In the genomic region with DNA sequence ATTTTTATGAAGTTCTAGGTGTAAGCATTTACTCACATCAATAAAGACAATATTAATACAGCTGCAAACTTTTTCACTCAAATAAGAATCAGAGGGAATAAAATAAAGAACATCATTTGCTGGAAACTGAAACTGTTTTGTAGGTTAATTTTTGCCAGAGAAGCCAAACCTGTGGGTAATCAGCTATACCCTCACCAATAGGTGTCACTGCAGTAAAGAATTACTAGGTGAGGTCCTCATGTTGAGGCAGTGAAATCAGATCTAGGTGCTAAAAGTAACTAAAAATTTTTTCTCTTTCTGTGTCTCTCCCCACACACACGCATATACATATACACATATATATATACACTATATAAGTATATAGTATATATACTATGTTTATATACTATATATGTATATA, we compare ENCODE assay signal across 9 cellular contexts.
DNase-seq lines count a peak whose midpoint lies in the region; ATAC-seq and TF ChIP-seq lines count a peak whose summit lies in the region.
"Had no signal": no experiment of that assay in that cellular context is flagged by ENCODE, and none has a peak within 500 bp of the region (broad histone marks: within the 10 kb centered on the region; RNA-seq: fewer than 3 reads in every experiment).

No MANE protein-coding gene starts in this region.

- H3K9ac ChIP-seq in endodermal cell (ENCODE audit: extremely low read depth, low read length, poor library complexity, severe bottlenecking) = no peak overlapping the region

- TF ChIP-seq CTCF in endodermal cell (conservative IDR thresholded peaks at IDR 0.05) = peak; percentile 80

- no peaks in the 10 kb centered on the region for H3K9me3 ChIP-seq in endodermal cell (ENCODE audit: control insufficient read depth, low read length)

- no peak overlapping the region for H3K27ac ChIP-seq in endodermal cell (ENCODE audit: low read depth, low read length)

- H3K4me3 ChIP-seq in endodermal cell (ENCODE audit: low read length) = no peak overlapping the region
- H3K4me3 ChIP-seq: K562 had no signal

- H3K36me3 Mint-ChIP-seq in endodermal cell (ENCODE audit: low read depth) = no peaks in the 10 kb centered on the region

- peak; percentile 76 for ATAC-seq in GM21360 (IDR thresholded peaks at IDR 0.05; ENCODE audit: unreplicated experiment)
- ATAC-seq: K562 had no signal

- no peaks in the 10 kb centered on the region for H3K4me1 ChIP-seq in endodermal cell (ENCODE audit: control insufficient read depth, insufficient read depth, low read length)

- no peaks in the 10 kb centered on the region for H3K9me3 Mint-ChIP-seq in endodermal cell

- in situ Hi-C loops in KBM-7 (cut with MboI; ENCODE audit: low pct_unique_long_range_greater_than_20kb, low sequenced_read_pairs) = no loop called here

- H3K36me3 ChIP-seq in endodermal cell (ENCODE audit: control insufficient read depth, insufficient read depth, low read length) = no peaks in the 10 kb centered on the region

- H3K27ac Mint-ChIP-seq in endodermal cell = no peak overlapping the region

- H3K27me3 Mint-ChIP-seq in endodermal cell (ENCODE audit: insufficient read depth) = no peaks in the 10 kb centered on the region

- no peaks in the 10 kb centered on the region for H3K27me3 ChIP-seq in endodermal cell (ENCODE audit: control insufficient read depth, insufficient read depth, low read length, poor library complexity, severe bottlenecking)

- H3K4me3 Mint-ChIP-seq in endodermal cell = no peak overlapping the region

- no peaks in the 10 kb centered on the region for H3K4me1 Mint-ChIP-seq in endodermal cell

- no CpG with 5 or more reads among the region's 1 CpG for WGBS in endodermal cell (ENCODE audit: insufficient coverage in 1 of 2, insufficient read length in 1 of 2), 2 experiments

- DNase-seq in DMS53 (lab: John Stamatoyannopoulos, UW) (peak; percentile 78), HuH-7 (ENCODE audit: low spot score) (peak; percentile 23), endodermal cell (no peak), KBM-7 (no peak), NCI-H524 treated with DMSO at 0.1 percent for 48 hours (lab: John Stamatoyannopoulos, UW) (no peak), OCI-M2 (lab: John Stamatoyannopoulos, UW; ENCODE audit: unreplicated experiment) (no peak), mesenteric fat pad (ENCODE audit: low spot score) (no peak)

Comparison
In these comparisons a context has a peak if more than half of its experiments do, and no peak if none do; other contexts are left out.
1. DNase-seq: peak in DMS53 (single experiment) and HuH-7 (single experiment); none in endodermal cell (single experiment), KBM-7 (single experiment), NCI-H524 treated with DMSO at 0.1 percent for 48 hours (single experiment), OCI-M2 (single experiment) and mesenteric fat pad (single experiment).